11 cellular contexts compared by ENCODE assay signal in genomic region chr3:106183762-106184391, GRCh38.
DNase-seq lines count a peak whose midpoint lies in the region; ATAC-seq and TF ChIP-seq lines count a peak whose summit lies in the region.
"Had no signal": no experiment of that assay in that cellular context is flagged by ENCODE, and none has a peak within 500 bp of the region (broad histone marks: within the 10 kb centered on the region; RNA-seq: fewer than 3 reads in every experiment).

No MANE protein-coding gene starts in this region.

- H3K4me3 ChIP-seq in GM12864 (ENCODE audit: low read depth, low read length) (no peak overlapping the region), kidney epithelial cell (ENCODE audit: low read depth, low read length) (no peak overlapping the region)
- H3K4me3 ChIP-seq: sigmoid colon had no signal

- H3K27me3 ChIP-seq in kidney epithelial cell (ENCODE audit: control insufficient read depth, insufficient read depth, low read length), result no peaks in the 10 kb centered on the region
- H3K27me3 ChIP-seq: sigmoid colon had no signal

- H3K9me3 Mint-ChIP-seq in HFFc6, result no peaks in the 10 kb centered on the region

- no peaks in the 10 kb centered on the region for H3K36me3 ChIP-seq in kidney epithelial cell (ENCODE audit: control insufficient read depth, insufficient read depth, low read length)
- H3K36me3 ChIP-seq: sigmoid colon had no signal

- H3K4me1 Mint-ChIP-seq in HFFc6 (ENCODE audit: low read depth), result peaks cover 11% of the 10 kb centered on the region

- no peak for ATAC-seq in Right ventricle myocardium inferior

- POLR2A ChIA-PET in RWPE1 (lab: Yijun Ruan, JAX; ENCODE audit: low non-redundant PET), result no interaction called here

- no peak for TF ChIP-seq CTCF in GM12864 (IDR thresholded peaks at IDR 0.05; ENCODE audit: low read depth, low read length, missing control alignments)
- TF ChIP-seq CTCF in HFFc6 (IDR thresholded peaks at IDR 0.05), result no peak
- TF ChIP-seq CTCF in RWPE1 (conservative IDR thresholded peaks at IDR 0.05; ENCODE audit: low read depth), result no peak
- no peak for TF ChIP-seq CTCF in kidney epithelial cell (IDR thresholded peaks at IDR 0.05; ENCODE audit: insufficient read depth, low read length, poor library complexity, severe bottlenecking)

- H3K4me3 Mint-ChIP-seq in HFFc6, result no peak overlapping the region

- H3K27ac ChIP-seq in RWPE1, result no peak overlapping the region
- H3K27ac ChIP-seq: sigmoid colon had no signal

- DNase-seq in GM12864 (ENCODE audit: low read depth), result peak; percentile 45
- DNase-seq in HFFc6, result peak; percentile 71
- peak; percentile 41 for DNase-seq in RWPE1 (ENCODE audit: low spot score)
- peak; percentile 29 for DNase-seq in kidney epithelial cell (ENCODE audit: low read depth)
- DNase-seq in NCI-H82 treated with DMSO at 0.1 percent for 48 hours (lab: John Stamatoyannopoulos, UW; ENCODE audit: unreplicated experiment), result no peak
- no peak for DNase-seq in putamen (ENCODE audit: low spot score)
- no peak for DNase-seq in Right ventricle myocardium inferior (ENCODE audit: missing footprints)
- no peak for DNase-seq in iPS-NIHi7 (ENCODE audit: extremely low spot score)
- DNase-seq: effector CD4-positive, alpha-beta T cell; SHP77 treated with DMSO at 0.1 percent for 48 hours; sigmoid colon had no signal

- no peak overlapping the region for H3K27ac Mint-ChIP-seq in HFFc6

- no peaks in the 10 kb centered on the region for H3K36me3 Mint-ChIP-seq in HFFc6 (ENCODE audit: low read depth)

- no peaks in the 10 kb centered on the region for H3K27me3 Mint-ChIP-seq in HFFc6 (ENCODE audit: insufficient read depth)

- intact Hi-C loops in Right ventricle myocardium inferior (cut with DNase I), result no loop called here

- CTCF ChIA-PET in RWPE1 (lab: Yijun Ruan, JAX), result interaction anchor here (0.7 kb wide), 1 partner anchor 1527 kb away, joined by 3 read pairs; no protein-coding TSS in a partner anchor

Comparison
In these comparisons a context has a peak if more than half of its experiments do, and no peak if none do; other contexts are left out.
1. DNase-seq: peak in GM12864 (single experiment), HFFc6 (single experiment), RWPE1 (single experiment) and kidney epithelial cell (single experiment); none in NCI-H82 treated with DMSO at 0.1 percent for 48 hours (single experiment), putamen (single experiment), Right ventricle myocardium inferior (single experiment) and iPS-NIHi7 (single experiment).